In genomic region chr1:46605242-46605641, GRCh38 we compare ENCODE assay signal across 15 cellular contexts. TPM values are rescaled to one million over a fixed set of nuclear protein-coding genes. Genes with fewer than 3 reads are reported as not detected.
DNase-seq lines count a peak whose midpoint lies in the region; ATAC-seq and TF ChIP-seq lines count a peak whose summit lies in the region.
"Had no signal": no experiment of that assay in that cellular context is flagged by ENCODE, and none has a peak within 500 bp of the region (broad histone marks: within the 10 kb centered on the region; RNA-seq: fewer than 3 reads in every experiment).

No MANE protein-coding gene starts in this region.

- peak; percentile 26 for DNase-seq in activated CD8-positive, alpha-beta memory T cell treated with anti-CD3 and anti-CD28 coated beads, Interleukin-2, amount 50 U/mL, for 4 hours
- no peak for DNase-seq in activated CD8-positive, alpha-beta memory T cell treated with anti-CD3 and anti-CD28 coated beads for 24 hours
- DNase-seq in T-helper 17 cell (no peak), mammary epithelial cell (no peak), gastrocnemius medialis (no peak)
- DNase-seq: GDM1, SHP77 had no signal

- CTCF ChIA-PET in mammary epithelial cell (lab: Charles Lee; ENCODE audit: low non-redundant PET): no interaction called here

- 100% methylated on average over 2 of the region's 2 CpGs for WGBS in mammary epithelial cell (ENCODE audit: low coverage, missing lambda C conversion rate)

- H3K9me3 ChIP-seq in T-helper 17 cell (ENCODE audit: control insufficient read depth, low read length, poor library complexity, severe bottlenecking) (no peaks in the 10 kb centered on the region), mammary epithelial cell (replicated peaks; ENCODE audit: insufficient read depth, low read length) (no peaks in the 10 kb centered on the region), gastrocnemius medialis (no peaks in the 10 kb centered on the region)

- peaks cover 31% of the 10 kb centered on the region for H3K4me1 ChIP-seq in mammary epithelial cell (ENCODE audit: insufficient read depth, low read length)
- peaks cover 43 to 60% of the 10 kb centered on the region in 2 donors for H3K4me1 ChIP-seq in gastrocnemius medialis

- in situ Hi-C loops in mammary epithelial cell (cut with MboI; ENCODE audit: low sequenced_read_pairs in 2 of 2): no loop called here
- in situ Hi-C loops in gastrocnemius medialis (cut with MboI; ENCODE audit: low sequenced_read_pairs in 4 of 4): no loop called here

- H3K79me2 ChIP-seq in mammary epithelial cell (ENCODE audit: insufficient read depth, low read length): peaks cover 33% of the 10 kb centered on the region

- peaks cover 13% of the 10 kb centered on the region for H3K36me3 ChIP-seq in mammary epithelial cell (ENCODE audit: insufficient read depth, low read length)
- H3K36me3 ChIP-seq in gastrocnemius medialis: peaks cover 0 to 22% of the 10 kb centered on the region in 2 donors

- no peaks in the 10 kb centered on the region for H4K20me1 ChIP-seq in mammary epithelial cell (ENCODE audit: insufficient read depth, low read length)

- peak overlapping the region; percentile 93 for H2AFZ ChIP-seq in mammary epithelial cell (ENCODE audit: low read depth, low read length)

- H3K27me3 ChIP-seq in mammary epithelial cell (ENCODE audit: insufficient read depth, low read length) (no peaks in the 10 kb centered on the region), gastrocnemius medialis (no peaks in the 10 kb centered on the region)

- no peak overlapping the region for H3K4me2 ChIP-seq in mammary epithelial cell (ENCODE audit: insufficient read depth, low read depth, low read length)

- H3K4me1 Mint-ChIP-seq in T-helper 17 cell: peaks cover 51% of the 10 kb centered on the region

- no peaks in the 10 kb centered on the region for H3K27me3 Mint-ChIP-seq in T-helper 17 cell

- ATAC-seq in T-helper 17 cell (peak; percentile 54), gastrocnemius medialis (no peak), HG02885 (IDR thresholded peaks at IDR 0.05; ENCODE audit: poor library complexity, unreplicated experiment) (no peak), GM19397 (IDR thresholded peaks at IDR 0.05; ENCODE audit: unreplicated experiment) (no peak), HG03025 (IDR thresholded peaks at IDR 0.05; ENCODE audit: low FRiP score, unreplicated experiment) (no peak)
- ATAC-seq: sciatic nerve had no signal

- BruUV-seq in mammary epithelial cell (replicated peaks; lab: Mats Ljungman, UMichigan): no TSS peak

- peak overlapping the region; percentile 95 for H3K27ac Mint-ChIP-seq in T-helper 17 cell

- intact Hi-C loops in mammary epithelial cell (cut with micrococcal nuclease) (no loop called here), gastrocnemius medialis (cut with DNase I; ENCODE audit: low total_unique reads) (no loop called here)

- no peak overlapping the region for H3K9ac ChIP-seq in mammary epithelial cell (ENCODE audit: insufficient read depth, low read length)
- H3K9ac ChIP-seq: KMS-11 had no signal

- H3K4me3 ChIP-seq in mammary epithelial cell (replicated peaks in 1 of 3; ENCODE audit: insufficient read depth in 1 of 3, low read depth in 2 of 3, low read length in 3 of 3): no peak overlapping the region
- H3K4me3 ChIP-seq in gastrocnemius medialis: no peak overlapping the region

- TF ChIP-seq POLR2A in gastrocnemius medialis (IDR thresholded peaks at IDR 0.05): no peak

- TF ChIP-seq CTCF in mammary epithelial cell (conservative IDR thresholded peaks at IDR 0.05 in 1 of 2, IDR thresholded peaks at IDR 0.05 in 1 of 2; ENCODE audit: extremely low read depth in 1 of 2, insufficient read depth in 1 of 2, low read depth in 1 of 2, low read length in 2 of 2): no peak
- TF ChIP-seq CTCF in gastrocnemius medialis (IDR thresholded peaks at IDR 0.05 in 4 of 5, conservative IDR thresholded peaks at IDR 0.05 in 1 of 5): no peak

- peak overlapping the region; percentile 81 for H3K4me3 Mint-ChIP-seq in T-helper 17 cell

- H3K36me3 Mint-ChIP-seq in T-helper 17 cell (ENCODE audit: low read depth): no peaks in the 10 kb centered on the region

- dilution Hi-C loops in mammary epithelial cell (cut with HindIII; ENCODE audit: low sequenced_read_pairs): no loop called here

- H3K27ac ChIP-seq in mammary epithelial cell (ENCODE audit: insufficient read depth, low read depth, low read length) (no peak overlapping the region), gastrocnemius medialis (peak overlapping the region; percentile 83 to 98 (median 92))
- H3K27ac ChIP-seq: KMS-11 had no signal

RNA-seq across cellular contexts. Expression of gene MKNK1, which starts 1.2 kb away (rescaled TPM):
- total RNA-seq in T-helper 17 cell: 10 to 100 TPM; 48.5 to 73.2 TPM
- 10 to 100 TPM; 21.7 to 50.0 TPM for total RNA-seq in mammary epithelial cell
- polyA plus RNA-seq in mammary epithelial cell: 35.0 TPM
- 56.7 TPM for polyA minus RNA-seq in mammary epithelial cell
- 10 to 100 TPM; 23.7 to 63.5 (median 43.4) TPM for total RNA-seq in gastrocnemius medialis

RNA-seq across cellular contexts. Expression of gene MOB3C, which starts 11.4 kb away (rescaled TPM):
- total RNA-seq in T-helper 17 cell (10 to 100 TPM; 13.3 to 20.4 TPM), mammary epithelial cell (10 to 100 TPM; 10.2 to 12.8 TPM), gastrocnemius medialis (10 to 100 TPM; 11.3 to 26.5 (median 23.3) TPM)
- 9.8 TPM for polyA plus RNA-seq in mammary epithelial cell
- 6.4 TPM for polyA minus RNA-seq in mammary epithelial cell

RNA-seq across cellular contexts. Expression of gene KNCN, which starts 53.8 kb away (rescaled TPM):
- total RNA-seq in T-helper 17 cell (not detected), mammary epithelial cell (not detected), gastrocnemius medialis (not detected)
- not detected for polyA plus RNA-seq in mammary epithelial cell
- polyA minus RNA-seq in mammary epithelial cell: not detected
- total RNA-seq: activated CD8-positive, alpha-beta memory T cell treated with anti-CD3 and anti-CD28 coated beads for 36 hours; glomerular endothelial cell; sciatic nerve had no signal
- polyA plus RNA-seq: AG04450 had no signal
